Comparison of ENCODE assay signal across 20 cellular contexts in the genomic region with DNA sequence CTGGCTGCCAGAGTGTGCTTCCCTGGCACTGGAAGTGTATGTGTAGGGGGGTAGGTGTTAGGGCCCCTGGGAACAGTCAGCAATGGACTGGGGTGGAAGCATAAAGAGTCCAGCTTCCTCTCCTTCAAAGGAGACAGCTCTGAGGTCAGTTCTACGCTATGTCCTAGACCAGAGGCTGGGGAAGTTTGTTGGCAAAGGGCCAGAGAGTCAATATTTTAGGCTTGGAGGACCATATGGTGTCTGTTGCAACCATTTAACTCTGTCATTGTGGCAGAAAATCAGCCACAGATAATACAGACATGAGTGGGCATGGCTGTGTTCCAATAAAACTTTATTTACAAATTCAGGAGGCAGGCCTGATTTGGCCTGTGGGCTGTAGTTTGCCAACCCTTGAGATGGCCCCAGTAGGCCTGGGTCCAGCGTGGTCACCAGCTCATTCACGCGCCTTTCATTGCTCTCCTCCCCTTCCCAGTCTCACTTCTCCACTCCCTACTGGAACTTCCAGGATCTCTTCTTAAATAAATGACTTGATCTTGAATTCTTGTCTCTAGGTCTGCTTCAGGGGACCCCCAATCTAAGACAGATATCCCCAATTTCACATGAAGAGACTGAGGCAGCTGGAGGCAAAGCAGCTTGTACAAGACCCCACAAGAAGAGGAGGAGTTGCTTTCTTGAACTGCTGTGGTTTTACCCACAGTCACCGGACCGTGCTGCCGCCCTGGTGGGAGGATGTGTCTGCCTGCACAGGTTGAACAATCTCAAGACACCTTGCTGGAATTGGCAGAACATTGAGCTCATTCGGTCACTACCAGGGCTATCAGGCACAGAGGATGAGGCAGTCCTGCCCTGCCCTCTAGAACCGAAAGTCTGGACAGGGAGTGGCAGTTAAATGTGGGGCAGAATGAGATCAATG.
DNase-seq lines count a peak whose midpoint lies in the region; ATAC-seq, FAIRE-seq and TF ChIP-seq lines count a peak whose summit lies in the region.
"Had no signal": no experiment of that assay in that cellular context is flagged by ENCODE, and none has a peak within 500 bp of the region (broad histone marks: within the 10 kb centered on the region; RNA-seq: fewer than 3 reads in every experiment).

No MANE protein-coding gene starts in this region.

- POLR2A ChIA-PET in activated CD8-positive, alpha-beta T cell treated with anti-CD3 and anti-CD28 coated beads, Interleukin-2, amount 10 ng/mL, durations not matched to agents 7 days and 5 days (lab: Charles Lee), result no interaction called here

- no peak overlapping the region for H3K4me3 Mint-ChIP-seq in endodermal cell
- no peak overlapping the region for H3K4me3 Mint-ChIP-seq in mesothelial cell of epicardium
- no peak overlapping the region for H3K4me3 Mint-ChIP-seq in activated CD8-positive, alpha-beta T cell treated with anti-CD3 and anti-CD28 coated beads, Interleukin-2, amount 10 ng/mL, durations not matched to agents 7 days and 5 days
- H3K4me3 Mint-ChIP-seq: activated naive CD8-positive, alpha-beta T cell; type B pancreatic cell had no signal

- H3K27ac Mint-ChIP-seq in endodermal cell (no peak overlapping the region), mesothelial cell of epicardium (no peak overlapping the region)
- no peak overlapping the region for H3K27ac Mint-ChIP-seq in activated CD8-positive, alpha-beta T cell treated with anti-CD3 and anti-CD28 coated beads, Interleukin-2, amount 10 ng/mL, durations not matched to agents 7 days and 5 days
- H3K27ac Mint-ChIP-seq: activated naive CD8-positive, alpha-beta T cell; type B pancreatic cell had no signal

- CTCF ChIA-PET in activated CD8-positive, alpha-beta T cell treated with anti-CD3 and anti-CD28 coated beads, Interleukin-2, amount 10 ng/mL, durations not matched to agents 7 days and 5 days (lab: Charles Lee), result interaction anchor here (0.5 kb wide), 1 partner anchor 215 kb away, joined by 3 read pairs; no protein-coding TSS in a partner anchor

- no peak for FAIRE-seq in GM12891 (lab: Jason Lieb, UNC)
- FAIRE-seq: H54, HTR-8/SVneo had no signal

- H3K9me3 Mint-ChIP-seq in endodermal cell, result no peaks in the 10 kb centered on the region
- no peaks in the 10 kb centered on the region for H3K9me3 Mint-ChIP-seq in mesothelial cell of epicardium
- H3K9me3 Mint-ChIP-seq in activated CD8-positive, alpha-beta T cell treated with anti-CD3 and anti-CD28 coated beads, Interleukin-2, amount 10 ng/mL, durations not matched to agents 7 days and 5 days (ENCODE audit: insufficient read depth), result no peaks in the 10 kb centered on the region
- H3K9me3 Mint-ChIP-seq: type B pancreatic cell had no signal

- no peaks in the 10 kb centered on the region for H3K36me3 ChIP-seq in endodermal cell (ENCODE audit: control insufficient read depth, insufficient read depth, low read length)
- H3K36me3 ChIP-seq: esophagus muscularis mucosa had no signal

- 93 to 99% methylated on average over 8 to 9 of the region's 9 CpGs for WGBS in endodermal cell (ENCODE audit: insufficient coverage in 1 of 2, insufficient read length in 1 of 2), 2 experiments

- no peak overlapping the region for H3K27ac ChIP-seq in endodermal cell (ENCODE audit: low read depth, low read length)
- H3K27ac ChIP-seq: esophagus muscularis mucosa had no signal

- ATAC-seq in GM19452 (IDR thresholded peaks at IDR 0.05; ENCODE audit: unreplicated experiment), result no peak
- ATAC-seq in activated CD8-positive, alpha-beta T cell treated with anti-CD3 and anti-CD28 coated beads, Interleukin-2, amount 10 ng/mL, durations not matched to agents 7 days and 5 days, result no peak

- H3K4me1 Mint-ChIP-seq in endodermal cell (no peaks in the 10 kb centered on the region), mesothelial cell of epicardium (no peaks in the 10 kb centered on the region)
- H3K4me1 Mint-ChIP-seq in activated CD8-positive, alpha-beta T cell treated with anti-CD3 and anti-CD28 coated beads, Interleukin-2, amount 10 ng/mL, durations not matched to agents 7 days and 5 days (ENCODE audit: low read depth), result peaks cover 6% of the 10 kb centered on the region

- H3K27me3 Mint-ChIP-seq in endodermal cell (ENCODE audit: insufficient read depth) (peaks cover 18% of the 10 kb centered on the region), mesothelial cell of epicardium (ENCODE audit: low read depth) (peaks cover 53% of the 10 kb centered on the region)
- peaks cover 17% of the 10 kb centered on the region for H3K27me3 Mint-ChIP-seq in activated CD8-positive, alpha-beta T cell treated with anti-CD3 and anti-CD28 coated beads, Interleukin-2, amount 10 ng/mL, durations not matched to agents 7 days and 5 days (ENCODE audit: low read depth)

- H3K27me3 ChIP-seq in endodermal cell (ENCODE audit: control insufficient read depth, insufficient read depth, low read length, poor library complexity, severe bottlenecking), result peaks cover 29% of the 10 kb centered on the region

- DNase-seq in DMS 273 treated with DMSO at 0.1 percent for 48 hours (lab: John Stamatoyannopoulos, UW) (peak; percentile 99), GM12891 (ENCODE audit: insufficient read length, low spot score) (peak; percentile 39), NCI-H2171 treated with DMSO at 0.1 percent for 48 hours (lab: John Stamatoyannopoulos, UW) (peak; percentile 61), endodermal cell (no peak), mesothelial cell of epicardium (ENCODE audit: low spot score in 2 of 2, unreplicated experiment in 2 of 2) (no peak), SKM-1 (lab: John Stamatoyannopoulos, UW; ENCODE audit: unreplicated experiment) (no peak)
- DNase-seq in activated CD8-positive, alpha-beta T cell treated with anti-CD3 and anti-CD28 coated beads, Interleukin-2, amount 10 ng/mL, durations not matched to agents 7 days and 5 days, result no peak
- DNase-seq: activated CD4-positive, CD25-positive, alpha-beta regulatory T cell treated with anti-CD3 and anti-CD28 coated beads, Interleukin-2, amount 50 U/mL, for 72 hours; cerebellar nuclear complex; effector CD8-positive, alpha-beta T cell; mammary epithelial cell; NCI-H2107; stimulated activated CD4-positive, alpha-beta T cell treated with anti-CD3 and anti-CD28 coated beads, Interleukin-4, amount 100 ng/mL, for 24 hours had no signal

- H3K9ac ChIP-seq in endodermal cell (ENCODE audit: extremely low read depth, low read length, poor library complexity, severe bottlenecking), result no peak overlapping the region

- no peak overlapping the region for H3K4me3 ChIP-seq in endodermal cell (ENCODE audit: low read length)
- H3K4me3 ChIP-seq: esophagus muscularis mucosa, smooth muscle cell had no signal

- TF ChIP-seq POLR2A in GM12891 (IDR thresholded peaks at IDR 0.05; ENCODE audit: low read depth, low read length), result no peak

- H3K36me3 Mint-ChIP-seq in endodermal cell (ENCODE audit: low read depth) (no peaks in the 10 kb centered on the region), mesothelial cell of epicardium (no peaks in the 10 kb centered on the region)
- no peaks in the 10 kb centered on the region for H3K36me3 Mint-ChIP-seq in activated CD8-positive, alpha-beta T cell treated with anti-CD3 and anti-CD28 coated beads, Interleukin-2, amount 10 ng/mL, durations not matched to agents 7 days and 5 days (ENCODE audit: low read depth)
- H3K36me3 Mint-ChIP-seq: activated naive CD8-positive, alpha-beta T cell; type B pancreatic cell had no signal

- TF ChIP-seq CTCF in endodermal cell (conservative IDR thresholded peaks at IDR 0.05) (peak; percentile 26), mesothelial cell of epicardium (IDR thresholded peaks at IDR 0.05; ENCODE audit: unreplicated experiment) (no peak)

- no peaks in the 10 kb centered on the region for H3K9me3 ChIP-seq in endodermal cell (ENCODE audit: control insufficient read depth, low read length)
- H3K9me3 ChIP-seq: esophagus muscularis mucosa had no signal

- no peaks in the 10 kb centered on the region for H3K4me1 ChIP-seq in endodermal cell (ENCODE audit: control insufficient read depth, insufficient read depth, low read length)

TF ChIP-seq in GM12891, 5 proteins besides CTCF, POLR2A, EP300 and RAD21:
- TF ChIP-seq POU2F2 (IDR thresholded peaks at IDR 0.05; ENCODE audit: low read depth, low read length), result no peak
- no peak for TF ChIP-seq TAF1 (IDR thresholded peaks at IDR 0.05; ENCODE audit: low read depth, low read length)
- TF ChIP-seq POLR2AphosphoS5 (IDR thresholded peaks at IDR 0.05; ENCODE audit: low read depth, low read length), result no peak
- no peak for TF ChIP-seq PAX5 (IDR thresholded peaks at IDR 0.05; ENCODE audit: insufficient read depth, low read length, severe bottlenecking)
- TF ChIP-seq SPI1 (IDR thresholded peaks at IDR 0.05; ENCODE audit: low read depth, low read length), result no peak
TF ChIP-seq in GM12891: peak in this region for 0.

Comparison
In these comparisons a context has a peak if more than half of its experiments do, and no peak if none do; other contexts are left out.
1. DNase-seq: peak in DMS 273 treated with DMSO at 0.1 percent for 48 hours (single experiment), GM12891 (single experiment) and NCI-H2171 treated with DMSO at 0.1 percent for 48 hours (single experiment); none in endodermal cell (single experiment), mesothelial cell of epicardium (0 of 2), SKM-1 (single experiment) and activated CD8-positive, alpha-beta T cell treated with anti-CD3 and anti-CD28 coated beads, Interleukin-2, amount 10 ng/mL, durations not matched to agents 7 days and 5 days (single experiment).